In the genomic region with DNA sequence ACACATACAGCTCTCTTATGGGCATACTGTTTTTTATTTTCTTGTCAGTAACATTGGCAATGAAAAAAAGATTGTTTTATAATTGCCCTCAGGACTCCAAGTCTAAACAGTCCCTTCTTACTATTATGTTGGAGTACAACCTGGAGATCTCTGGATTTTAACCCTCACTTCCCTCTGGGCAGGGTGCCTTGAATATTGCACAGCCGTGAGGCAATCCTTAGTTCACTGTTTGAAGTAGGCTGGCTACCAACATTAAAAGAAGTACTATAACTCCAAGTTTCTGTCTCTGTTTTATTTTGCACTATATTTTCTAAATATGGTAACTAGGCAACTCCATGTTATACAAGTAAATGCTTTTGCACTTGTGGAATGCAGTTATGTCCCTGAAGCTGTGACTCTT, we compare ENCODE assay signal across 25 cellular contexts.
DNase-seq lines count a peak whose midpoint lies in the region; ATAC-seq and TF ChIP-seq lines count a peak whose summit lies in the region.
"Had no signal": no experiment of that assay in that cellular context is flagged by ENCODE, and none has a peak within 500 bp of the region (broad histone marks: within the 10 kb centered on the region; RNA-seq: fewer than 3 reads in every experiment).

No MANE protein-coding gene starts in this region.

- no peaks in the 10 kb centered on the region for H3K27me3 Mint-ChIP-seq in WTC11 (ENCODE audit: low read depth)
- no peaks in the 10 kb centered on the region for H3K27me3 Mint-ChIP-seq in activated CD4-positive, alpha-beta T cell treated with anti-CD3 and anti-CD28 coated beads, Interleukin-2, amount 10 ng/mL, durations not matched to agents 24 days and 14 days
- H3K27me3 Mint-ChIP-seq: CD4-positive, alpha-beta T cell had no signal

- ATAC-seq in mucosa of descending colon (peak; percentile 83), WTC11 (no peak)
- ATAC-seq: PC-3, Right ventricle myocardium inferior, SK-N-SH treated with all-trans-retinoic acid at 6 μM for 48 hours had no signal

- H3K27ac ChIP-seq in stomach smooth muscle (ENCODE audit: low read length): peak overlapping the region; percentile 0
- H3K27ac ChIP-seq: BLaER1 treated with 17β-estradiol and CSF1 and Interleukin-3, amounts not matched to agents 10 nM and 100 nM; SJCRH30 had no signal

- no peak overlapping the region for H3K27ac Mint-ChIP-seq in WTC11
- no peak overlapping the region for H3K27ac Mint-ChIP-seq in activated CD4-positive, alpha-beta T cell treated with anti-CD3 and anti-CD28 coated beads, Interleukin-2, amount 10 ng/mL, durations not matched to agents 24 days and 14 days
- H3K27ac Mint-ChIP-seq: CD4-positive, alpha-beta T cell had no signal

- CTCF ChIA-PET in WTC11 (lab: Charles Lee): no interaction called here

- H3K4me3 ChIP-seq in mucosa of descending colon (no peak overlapping the region), stomach smooth muscle (ENCODE audit: low read length in 2 of 2) (no peak overlapping the region)
- H3K4me3 ChIP-seq: BLaER1 treated with 17β-estradiol and CSF1 and Interleukin-3, amounts not matched to agents 10 nM and 100 nM; MG63; SJCRH30 had no signal

- no peak overlapping the region for H3K9ac ChIP-seq in stomach smooth muscle (ENCODE audit: low read length in 2 of 2)
- H3K9ac ChIP-seq: BLaER1 treated with 17β-estradiol and CSF1 and Interleukin-3, amounts not matched to agents 10 nM and 100 nM had no signal

- no peaks in the 10 kb centered on the region for H3K36me3 ChIP-seq in mucosa of descending colon (ENCODE audit: low read depth)
- no peaks in the 10 kb centered on the region for H3K36me3 ChIP-seq in stomach smooth muscle (ENCODE audit: control insufficient read depth in 2 of 2, insufficient read depth in 2 of 2, low read length in 2 of 2)
- H3K36me3 ChIP-seq: BLaER1 treated with 17β-estradiol and CSF1 and Interleukin-3, amounts not matched to agents 10 nM and 100 nM; MG63; SJCRH30 had no signal

- peaks cover 31% of the 10 kb centered on the region for H3K4me1 Mint-ChIP-seq in WTC11
- H3K4me1 Mint-ChIP-seq in activated CD4-positive, alpha-beta T cell treated with anti-CD3 and anti-CD28 coated beads, Interleukin-2, amount 10 ng/mL, durations not matched to agents 24 days and 14 days: peaks cover 1% of the 10 kb centered on the region

- H3K9me3 Mint-ChIP-seq in WTC11: no peaks in the 10 kb centered on the region
- peaks cover 4% of the 10 kb centered on the region for H3K9me3 Mint-ChIP-seq in activated CD4-positive, alpha-beta T cell treated with anti-CD3 and anti-CD28 coated beads, Interleukin-2, amount 10 ng/mL, durations not matched to agents 24 days and 14 days
- H3K9me3 Mint-ChIP-seq: CD4-positive, alpha-beta T cell had no signal

- no peak overlapping the region for H3K4me3 Mint-ChIP-seq in WTC11
- no peak overlapping the region for H3K4me3 Mint-ChIP-seq in activated CD4-positive, alpha-beta T cell treated with anti-CD3 and anti-CD28 coated beads, Interleukin-2, amount 10 ng/mL, durations not matched to agents 24 days and 14 days
- H3K4me3 Mint-ChIP-seq: CD4-positive, alpha-beta T cell had no signal

- H3K4me1 ChIP-seq in mucosa of descending colon (ENCODE audit: low read depth) (no peaks in the 10 kb centered on the region), stomach smooth muscle (ENCODE audit: control insufficient read depth, insufficient read depth, low read length) (peaks cover 12% of the 10 kb centered on the region)
- H3K4me1 ChIP-seq: BLaER1 treated with 17β-estradiol and CSF1 and Interleukin-3, amounts not matched to agents 10 nM and 100 nM had no signal

- POLR2A ChIA-PET in WTC11 (lab: Charles Lee): no interaction called here

- H3K9me3 ChIP-seq in mucosa of descending colon (no peaks in the 10 kb centered on the region), stomach smooth muscle (ENCODE audit: control insufficient read depth in 2 of 2, low read length in 2 of 2) (no peaks in the 10 kb centered on the region)
- H3K9me3 ChIP-seq: BLaER1 treated with 17β-estradiol and CSF1 and Interleukin-3, amounts not matched to agents 10 nM and 100 nM; MG63; SJCRH30 had no signal

- DNase-seq in NCI-H69 (lab: John Stamatoyannopoulos, UW) (peak; percentile 30), dedifferentiated amniotic fluid mesenchymal stem cell (ENCODE audit: extremely low spot score) (peak; percentile 56), mucosa of descending colon (peak in 1 of 3 donors; percentile 46), WTC11 (ENCODE audit: low spot score) (no peak), cardiac septum (ENCODE audit: low spot score) (no peak), NCI-H2081 (lab: John Stamatoyannopoulos, UW) (no peak)
- DNase-seq in activated CD4-positive, alpha-beta T cell treated with anti-CD3 and anti-CD28 coated beads, Interleukin-2, amount 10 ng/mL, durations not matched to agents 24 days and 14 days: no peak
- DNase-seq: AML-193; CD4-positive, alpha-beta T cell; GOT3; HCEC 1CT; IMR-90; KG1; MG63; NCI-H1417 treated with DMSO at 0.1 percent for 48 hours; NCI-H1694 treated with DMSO at 0.1 percent for 48 hours; NCI-H524; NCI-H774; NK-92 treated with Interleukin-12 subunit alpha and Interleukin-12 subunit beta, amount 100 ng/mL, for 24 hours; SJCRH30 had no signal

- no peaks in the 10 kb centered on the region for H3K27me3 ChIP-seq in stomach smooth muscle (ENCODE audit: control insufficient read depth in 1 of 2, insufficient read depth in 2 of 2, low read length in 2 of 2)
- H3K27me3 ChIP-seq: BLaER1 treated with 17β-estradiol and CSF1 and Interleukin-3, amounts not matched to agents 10 nM and 100 nM; MG63; SJCRH30 had no signal

- intact Hi-C loops in mucosa of descending colon (cut with DNase I, micrococcal nuclease) (no loop called here), cardiac septum (cut with DNase I) (no loop called here)
- intact Hi-C loops in activated CD4-positive, alpha-beta T cell treated with anti-CD3 and anti-CD28 coated beads, Interleukin-2, amount 10 ng/mL, durations not matched to agents 24 days and 14 days (cut with micrococcal nuclease): no loop called here

- H3K36me3 Mint-ChIP-seq in WTC11: no peaks in the 10 kb centered on the region
- H3K36me3 Mint-ChIP-seq in activated CD4-positive, alpha-beta T cell treated with anti-CD3 and anti-CD28 coated beads, Interleukin-2, amount 10 ng/mL, durations not matched to agents 24 days and 14 days (ENCODE audit: low read depth): no peaks in the 10 kb centered on the region

- TF ChIP-seq CTCF in mucosa of descending colon (IDR thresholded peaks at IDR 0.05) (no peak), WTC11 (IDR thresholded peaks at IDR 0.05) (no peak)

TF ChIP-seq in WTC11, 78 proteins besides CTCF, POLR2A, EP300 and RAD21 (continues in another document):
- no peak for TF ChIP-seq IRF2 (CRISPR knock-in tag; IDR thresholded peaks at IDR 0.05; ENCODE audit: borderline replicate concordance, low read depth)
- TF ChIP-seq ELF4 (CRISPR knock-in tag; IDR thresholded peaks at IDR 0.05; ENCODE audit: low read depth): no peak
- no peak for TF ChIP-seq MYBL2 (CRISPR knock-in tag; IDR thresholded peaks at IDR 0.05)
- TF ChIP-seq GTF2I (CRISPR knock-in tag; conservative IDR thresholded peaks at IDR 0.05): no peak
- no peak for TF ChIP-seq RELA (CRISPR knock-in tag; IDR thresholded peaks at IDR 0.05; ENCODE audit: borderline replicate concordance)
- no peak for TF ChIP-seq CBFB (CRISPR knock-in tag; IDR thresholded peaks at IDR 0.05; ENCODE audit: low read depth)
- TF ChIP-seq KAT7 (CRISPR knock-in tag; IDR thresholded peaks at IDR 0.05; ENCODE audit: borderline replicate concordance): no peak
- no peak for TF ChIP-seq HMGA2 (CRISPR knock-in tag; IDR thresholded peaks at IDR 0.05)
- TF ChIP-seq FOXJ3 (CRISPR knock-in tag; IDR thresholded peaks at IDR 0.05; ENCODE audit: borderline replicate concordance): no peak
- no peak for TF ChIP-seq ZNF423 (CRISPR knock-in tag; IDR thresholded peaks at IDR 0.05)
- TF ChIP-seq, protein P1, sequence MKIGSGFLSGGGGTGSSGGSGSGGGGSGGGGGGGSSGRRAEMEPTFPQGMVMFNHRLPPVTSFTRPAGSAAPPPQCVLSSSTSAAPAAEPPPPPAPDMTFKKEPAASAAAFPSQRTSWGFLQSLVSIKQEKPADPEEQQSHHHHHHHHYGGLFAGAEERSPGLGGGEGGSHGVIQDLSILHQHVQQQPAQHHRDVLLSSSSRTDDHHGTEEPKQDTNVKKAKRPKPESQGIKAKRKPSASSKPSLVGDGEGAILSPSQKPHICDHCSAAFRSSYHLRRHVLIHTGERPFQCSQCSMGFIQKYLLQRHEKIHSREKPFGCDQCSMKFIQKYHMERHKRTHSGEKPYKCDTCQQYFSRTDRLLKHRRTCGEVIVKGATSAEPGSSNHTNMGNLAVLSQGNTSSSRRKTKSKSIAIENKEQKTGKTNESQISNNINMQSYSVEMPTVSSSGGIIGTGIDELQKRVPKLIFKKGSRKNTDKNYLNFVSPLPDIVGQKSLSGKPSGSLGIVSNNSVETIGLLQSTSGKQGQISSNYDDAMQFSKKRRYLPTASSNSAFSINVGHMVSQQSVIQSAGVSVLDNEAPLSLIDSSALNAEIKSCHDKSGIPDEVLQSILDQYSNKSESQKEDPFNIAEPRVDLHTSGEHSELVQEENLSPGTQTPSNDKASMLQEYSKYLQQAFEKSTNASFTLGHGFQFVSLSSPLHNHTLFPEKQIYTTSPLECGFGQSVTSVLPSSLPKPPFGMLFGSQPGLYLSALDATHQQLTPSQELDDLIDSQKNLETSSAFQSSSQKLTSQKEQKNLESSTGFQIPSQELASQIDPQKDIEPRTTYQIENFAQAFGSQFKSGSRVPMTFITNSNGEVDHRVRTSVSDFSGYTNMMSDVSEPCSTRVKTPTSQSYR (CRISPR knock-in tag; IDR thresholded peaks at IDR 0.05): no peak
- TF ChIP-seq, protein P2, sequence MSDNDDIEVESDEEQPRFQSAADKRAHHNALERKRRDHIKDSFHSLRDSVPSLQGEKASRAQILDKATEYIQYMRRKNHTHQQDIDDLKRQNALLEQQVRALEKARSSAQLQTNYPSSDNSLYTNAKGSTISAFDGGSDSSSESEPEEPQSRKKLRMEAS (CRISPR knock-in tag; IDR thresholded peaks at IDR 0.05): no peak
- no peak for TF ChIP-seq FOXP1 (CRISPR knock-in tag; IDR thresholded peaks at IDR 0.05; ENCODE audit: borderline replicate concordance)
- TF ChIP-seq HMGXB4 (CRISPR knock-in tag; IDR thresholded peaks at IDR 0.05): no peak

Comparison
In these comparisons a context has a peak if more than half of its experiments do, and no peak if none do; other contexts are left out.
1. DNase-seq: peak in NCI-H69 (single experiment) and dedifferentiated amniotic fluid mesenchymal stem cell (single experiment); none in WTC11 (single experiment), cardiac septum (single experiment), activated CD4-positive, alpha-beta T cell treated with anti-CD3 and anti-CD28 coated beads, Interleukin-2, amount 10 ng/mL, durations not matched to agents 24 days and 14 days (single experiment) and NCI-H2081 (0 of 2).